ENCODE assay signal across 24 cellular contexts in the genomic region with DNA sequence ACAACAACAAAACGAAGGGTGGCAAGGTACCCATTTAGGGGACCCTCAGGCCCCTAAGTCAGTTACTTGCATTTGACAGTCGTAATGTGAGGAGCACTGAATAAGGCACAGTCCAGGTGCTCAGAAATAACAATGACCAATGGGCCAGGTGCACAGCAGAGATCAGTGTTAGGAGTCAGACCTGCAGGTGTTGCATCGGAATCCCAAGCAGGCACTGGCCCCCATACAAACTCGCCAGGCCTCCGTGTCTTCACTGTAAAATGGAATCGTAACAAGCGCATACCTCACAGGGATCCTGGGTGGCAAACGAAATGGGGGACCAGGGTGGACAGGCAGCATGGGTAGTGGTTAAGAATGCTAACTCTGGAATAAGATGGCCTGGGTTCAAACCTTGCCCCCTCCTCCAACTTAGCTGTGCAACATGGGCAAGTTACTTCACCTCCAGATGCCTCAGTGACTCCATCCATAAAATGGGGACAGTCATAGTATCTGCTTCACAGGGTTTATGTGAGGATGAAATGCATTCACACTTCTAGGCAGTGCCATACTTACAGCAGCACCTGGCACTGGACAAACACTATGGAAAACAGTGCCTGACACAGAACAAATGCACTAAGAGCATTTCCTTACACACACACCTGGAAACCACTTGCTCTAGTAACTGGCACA. TPM values are rescaled to one million over a fixed set of nuclear protein-coding genes. Genes with fewer than 3 reads are reported as not detected.
DNase-seq lines count a peak whose midpoint lies in the region; ATAC-seq, FAIRE-seq and TF ChIP-seq lines count a peak whose summit lies in the region.
"Had no signal": no experiment of that assay in that cellular context is flagged by ENCODE, and none has a peak within 500 bp of the region (broad histone marks: within the 10 kb centered on the region; RNA-seq: fewer than 3 reads in every experiment).

No MANE protein-coding gene starts in this region.

- no peaks in the 10 kb centered on the region for H3K36me3 Mint-ChIP-seq in activated T-helper 17 cell treated with anti-CD3 and anti-CD28 coated beads, Interleukin-2, amount 50 U/mL, for 72 hours (ENCODE audit: low read depth)

- H3K27me3 ChIP-seq in keratinocyte (ENCODE audit: control insufficient read depth, extremely low read depth, insufficient read depth, low read length) (no peaks in the 10 kb centered on the region), smooth muscle cell (ENCODE audit: low read depth) (no peaks in the 10 kb centered on the region)
- H3K27me3 ChIP-seq: left lung had no signal

- H3K4me2 ChIP-seq in keratinocyte (ENCODE audit: control insufficient read depth, extremely low read depth, insufficient read depth, low read depth, low read length) (no peak overlapping the region), smooth muscle cell (no peak overlapping the region)
- H3K4me2 ChIP-seq: A549 had no signal

- H3F3A ChIP-seq in smooth muscle cell (ENCODE audit: low read depth) = no peaks in the 10 kb centered on the region

- H3K27ac Mint-ChIP-seq in activated T-helper 17 cell treated with anti-CD3 and anti-CD28 coated beads, Interleukin-2, amount 50 U/mL, for 72 hours = no peak overlapping the region
- H3K27ac Mint-ChIP-seq: activated T-cell treated with anti-CD3 and anti-CD28 coated beads, Interleukin-2, amount 50 U/mL, for 24 hours; B cell; nephron progenitor cell; T-helper 1 cell treated with Interleukin-12 subunit alpha and Interleukin-12 subunit beta and Interleukin-4 antibody, amounts not matched to agents 30 μg/mL and 1 μg/mL, for 36 hours had no signal

- no peaks in the 10 kb centered on the region for H3K9me3 Mint-ChIP-seq in activated T-helper 17 cell treated with anti-CD3 and anti-CD28 coated beads, Interleukin-2, amount 50 U/mL, for 72 hours
- H3K9me3 Mint-ChIP-seq: activated T-cell treated with anti-CD3 and anti-CD28 coated beads, Interleukin-2, amount 50 U/mL, for 24 hours; nephron progenitor cell; T-helper 1 cell treated with Interleukin-12 subunit alpha and Interleukin-12 subunit beta and Interleukin-4 antibody, amounts not matched to agents 30 μg/mL and 1 μg/mL, for 36 hours had no signal

- H4K20me1 ChIP-seq in keratinocyte (ENCODE audit: control insufficient read depth, extremely low read depth, insufficient read depth, low read length) = no peaks in the 10 kb centered on the region
- H4K20me1 ChIP-seq in smooth muscle cell (ENCODE audit: low read depth) = no peaks in the 10 kb centered on the region

- peaks cover 8% of the 10 kb centered on the region for H3K4me1 Mint-ChIP-seq in activated T-helper 17 cell treated with anti-CD3 and anti-CD28 coated beads, Interleukin-2, amount 50 U/mL, for 72 hours
- H3K4me1 Mint-ChIP-seq: B cell, nephron progenitor cell had no signal

- H3K4me1 ChIP-seq in keratinocyte (ENCODE audit: control insufficient read depth, extremely low read depth, insufficient read depth, low read length) (peaks cover 16% of the 10 kb centered on the region), smooth muscle cell (ENCODE audit: low read depth) (peaks cover 7% of the 10 kb centered on the region)

- WGBS in smooth muscle cell (ENCODE audit: low lambda C conversion rate) = 93% methylated on average over 8 of the region's 8 CpGs

- no peaks in the 10 kb centered on the region for H3K9me3 ChIP-seq in keratinocyte (ENCODE audit: control insufficient read depth, low read depth, low read length)
- H3K9me3 ChIP-seq in smooth muscle cell (replicated peaks; ENCODE audit: low read depth) = no peaks in the 10 kb centered on the region
- H3K9me3 ChIP-seq: A549, left lung had no signal

- H3K4me3 Mint-ChIP-seq in activated T-helper 17 cell treated with anti-CD3 and anti-CD28 coated beads, Interleukin-2, amount 50 U/mL, for 72 hours = no peak overlapping the region
- H3K4me3 Mint-ChIP-seq: activated T-cell treated with anti-CD3 and anti-CD28 coated beads, Interleukin-2, amount 50 U/mL, for 24 hours; B cell; brain; nephron progenitor cell; T-helper 1 cell treated with Interleukin-12 subunit alpha and Interleukin-12 subunit beta and Interleukin-4 antibody, amounts not matched to agents 30 μg/mL and 1 μg/mL, for 36 hours had no signal

- H3K27ac ChIP-seq in keratinocyte (ENCODE audit: control insufficient read depth, insufficient read depth, low read length) (no peak overlapping the region), smooth muscle cell (ENCODE audit: low read depth) (peak overlapping the region; percentile 16)
- H3K27ac ChIP-seq: A549, epithelial cell of prostate had no signal

- TF ChIP-seq CTCF in keratinocyte (optimal IDR thresholded peaks at IDR 0.05 in 1 of 3, IDR thresholded peaks at IDR 0.05 in 1 of 3, conservative IDR thresholded peaks at IDR 0.05 in 1 of 3; ENCODE audit: extremely low read depth in 1 of 3, insufficient read depth in 2 of 3, low read length in 3 of 3) (no peak), smooth muscle cell (IDR thresholded peaks at IDR 0.05; ENCODE audit: borderline replicate concordance, insufficient read depth, poor library complexity, severe bottlenecking) (no peak)

- dilution Hi-C loops in keratinocyte (cut with MboI; ENCODE audit: extremely low pct_ligation_motif_present, low sequenced_read_pairs) = no loop called here

- H3K27me3 Mint-ChIP-seq in activated T-helper 17 cell treated with anti-CD3 and anti-CD28 coated beads, Interleukin-2, amount 50 U/mL, for 72 hours = no peaks in the 10 kb centered on the region
- H3K27me3 Mint-ChIP-seq: activated T-cell treated with anti-CD3 and anti-CD28 coated beads, Interleukin-2, amount 50 U/mL, for 24 hours; brain had no signal

- DNase-seq in NCI-H2107 treated with DMSO at 0.1 percent for 48 hours (lab: John Stamatoyannopoulos, UW; ENCODE audit: unreplicated experiment) (peak; percentile 26), NCI-H2107 (lab: John Stamatoyannopoulos, UW) (no peak), NCI-H69 (lab: John Stamatoyannopoulos, UW) (peak; percentile 80), keratinocyte (ENCODE audit: low read depth, low spot score) (no peak), smooth muscle cell (lab: John Stamatoyannopoulos, UW; ENCODE audit: unreplicated experiment) (no peak)
- DNase-seq in activated T-cell treated with anti-CD3 and anti-CD28 coated beads, Interleukin-2, amount 50 U/mL, for 1 hour = no peak
- DNase-seq: activated CD8-positive, alpha-beta memory T cell treated with anti-CD3 and anti-CD28 coated beads for 24 hours; activated T-cell treated with anti-CD3 and anti-CD28 coated beads, Interleukin-2, amount 50 U/mL, for 24 hours; Kasumi-1; left lung; midbrain; NCI-H1694 treated with DMSO at 0.1 percent for 48 hours; NCI-H524; nephron progenitor cell; RPMI8226 had no signal

- H3K79me2 ChIP-seq in keratinocyte (ENCODE audit: control insufficient read depth, insufficient read depth, low read length) (no peaks in the 10 kb centered on the region), smooth muscle cell (ENCODE audit: low read depth) (no peaks in the 10 kb centered on the region)

- H3K4me3 ChIP-seq in keratinocyte (ENCODE audit: control insufficient read depth in 2 of 3, extremely low read depth in 1 of 3, insufficient read depth in 2 of 3, low read depth in 1 of 3, low read length in 3 of 3) = no peak overlapping the region
- no peak overlapping the region for H3K4me3 ChIP-seq in smooth muscle cell
- H3K4me3 ChIP-seq: A549, left lung had no signal

- H2AFZ ChIP-seq in keratinocyte (ENCODE audit: control insufficient read depth, low read length) (no peak overlapping the region), smooth muscle cell (ENCODE audit: low read depth) (no peak overlapping the region)

- H3K9me1 ChIP-seq in keratinocyte (ENCODE audit: control insufficient read depth, extremely low read depth, insufficient read depth, low read length) = no peaks in the 10 kb centered on the region

- FAIRE-seq in keratinocyte (lab: Jason Lieb, UNC) = peak; percentile 9
- FAIRE-seq: A549, H54, urothelium cell line had no signal

- no peak overlapping the region for H3K9ac ChIP-seq in keratinocyte (ENCODE audit: control insufficient read depth, extremely low read depth, insufficient read depth, low read length)
- no peak overlapping the region for H3K9ac ChIP-seq in smooth muscle cell (ENCODE audit: low read depth)

- no peak for ATAC-seq in HG03135 (IDR thresholded peaks at IDR 0.05; ENCODE audit: unreplicated experiment)
- no peak for ATAC-seq in activated T-helper 17 cell treated with anti-CD3 and anti-CD28 coated beads, Interleukin-2, amount 50 U/mL, for 72 hours (replicated peaks)
- ATAC-seq: A549 had no signal

- no peaks in the 10 kb centered on the region for H3K36me3 ChIP-seq in keratinocyte (ENCODE audit: control insufficient read depth in 2 of 2, extremely low read depth in 1 of 2, insufficient read depth in 2 of 2, low read length in 2 of 2)
- H3K36me3 ChIP-seq in smooth muscle cell (ENCODE audit: low read depth) = no peaks in the 10 kb centered on the region
- H3K36me3 ChIP-seq: left lung had no signal

RNA-seq across cellular contexts. Expression of gene RCAN1, which starts 20.2 kb away (rescaled TPM):
- polyA plus RNA-seq in keratinocyte (14.6 to 22.4 TPM (median 21.3 TPM) in 3 replicates), smooth muscle cell (77.3 and 96.3 TPM in 2 replicates)
- 16.3 TPM for polyA plus RNA-seq in keratinocyte (2011; ENCODE audit: low read depth)
- polyA plus RNA-seq in keratinocyte (2011; cell fraction: cytosol; rRNA removed) = 14.4 and 18.3 TPM in 2 replicates
- polyA plus RNA-seq in keratinocyte (2011; cell fraction: nucleus; rRNA removed) = 19.4 and 21.4 TPM in 2 replicates
- polyA plus RNA-seq in keratinocyte (2012; ENCODE audit: low replicate concordance) = 17.4 and 28.5 TPM in 2 replicates
- 8.9 to 23.0 TPM (median 16.1 TPM) in 3 replicates for polyA minus RNA-seq in keratinocyte
- polyA minus RNA-seq in keratinocyte (2011; cell fraction: cytosol; rRNA and poly(A)+ RNA removed) = 10.0 TPM
- polyA minus RNA-seq in keratinocyte (2011; cell fraction: nucleus; rRNA and poly(A)+ RNA removed) = 13.8 and 21.0 TPM in 2 replicates
- 153 and 155 TPM in 2 replicates for total RNA-seq in smooth muscle cell
- total RNA-seq in activated T-helper 17 cell treated with anti-CD3 and anti-CD28 coated beads, Interleukin-2, amount 50 U/mL, for 72 hours = 1 to 10 TPM; 4.9 to 6.3 TPM

Comparison
In these comparisons a context has a peak if more than half of its experiments do, and no peak if none do; other contexts are left out.
1. DNase-seq: peak in NCI-H2107 treated with DMSO at 0.1 percent for 48 hours (single experiment) and NCI-H69 (single experiment); none in NCI-H2107 (single experiment), keratinocyte (single experiment), smooth muscle cell (single experiment) and activated T-cell treated with anti-CD3 and anti-CD28 coated beads, Interleukin-2, amount 50 U/mL, for 1 hour (single experiment).
2. RNA of gene RCAN1, which starts 20.2 kb away (total RNA-seq): 153 to 155 TPM in smooth muscle cell; 4.9 to 6.3 TPM in activated T-helper 17 cell treated with anti-CD3 and anti-CD28 coated beads, Interleukin-2, amount 50 U/mL, for 72 hours; every median in the first group is over 10 times any median in the second.